Comparison of ENCODE assay signal across 8 cellular contexts in the genomic region with DNA sequence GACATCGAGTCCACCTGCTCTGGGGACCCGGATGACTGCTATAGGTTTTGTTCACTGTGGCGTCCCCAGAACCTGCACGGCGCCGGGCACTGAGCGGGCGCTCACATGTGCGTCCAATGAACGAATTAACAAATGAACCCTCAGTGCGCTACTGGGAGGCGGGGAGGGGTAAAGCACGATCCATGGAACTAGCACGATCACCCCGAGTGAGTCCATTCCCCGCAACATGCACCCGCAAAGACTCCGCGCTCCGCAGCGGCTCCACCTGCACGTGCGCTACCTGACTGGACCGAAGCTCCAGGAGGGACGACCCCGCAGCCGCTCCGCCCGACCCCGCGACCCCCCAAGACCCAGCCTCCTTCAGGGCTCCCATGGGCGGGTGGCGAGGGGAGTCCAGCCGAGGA. TPM values are rescaled to one million over a fixed set of nuclear protein-coding genes. Genes with fewer than 3 reads are reported as not detected.
DNase-seq lines count a peak whose midpoint lies in the region; ATAC-seq and TF ChIP-seq lines count a peak whose summit lies in the region.

No MANE protein-coding gene starts in this region.

- peak overlapping the region; percentile 92 for H3K4me3 Mint-ChIP-seq in HFFc6

- intact Hi-C loops in heart left ventricle (cut with DNase I), result loop anchor here in 1 of 10 donors (10.0 kb wide), 1 partner anchor 468 kb away; no protein-coding TSS in a partner anchor

- DNase-seq in DMS 273 (lab: John Stamatoyannopoulos, UW; ENCODE audit: unreplicated experiment) (peak; percentile 75), DMS 273 treated with DMSO at 0.1 percent for 48 hours (lab: John Stamatoyannopoulos, UW) (no peak), HFFc6 (no peak), NCI-H146 (lab: John Stamatoyannopoulos, UW) (peak; percentile 71), heart left ventricle (no peak), retina (peak; percentile 65), mesenteric fat pad (ENCODE audit: low spot score) (no peak)
- peak; percentile 9 for DNase-seq in activated T-helper 9 cell treated with anti-CD3 and anti-CD28 coated beads, Interleukin-2, amount 50 U/mL, for 16 hours (ENCODE audit: low read depth)

- H3K27ac ChIP-seq in heart left ventricle, result peak overlapping the region; percentile 76 to 98 (median 94)

- TF ChIP-seq POLR2A in heart left ventricle (IDR thresholded peaks at IDR 0.05), result no peak

- no peak for TF ChIP-seq CTCF in HFFc6 (IDR thresholded peaks at IDR 0.05)
- TF ChIP-seq CTCF in heart left ventricle (IDR thresholded peaks at IDR 0.05), result no peak

- peaks cover 20% of the 10 kb centered on the region for H3K36me3 Mint-ChIP-seq in HFFc6 (ENCODE audit: low read depth)

- peak in 2 of 4 donors; percentile 2 to 31 for ATAC-seq in heart left ventricle

- peaks cover 0 to 8% (median 0%) of the 10 kb centered on the region in 9 donors for H3K36me3 ChIP-seq in heart left ventricle

- no peaks in the 10 kb centered on the region for H3K9me3 Mint-ChIP-seq in HFFc6

- WGBS in heart left ventricle, 4 donors, result 1 to 2% (median 1%) methylated on average over 13 to 34 of the region's 34 CpGs

- H3K9me3 ChIP-seq in heart left ventricle, result no peaks in the 10 kb centered on the region

- peak overlapping the region; percentile 87 for H3K27ac Mint-ChIP-seq in HFFc6

- H3K27me3 Mint-ChIP-seq in HFFc6 (ENCODE audit: insufficient read depth), result peaks cover 7% of the 10 kb centered on the region

- peak overlapping the region; percentile 63 to 98 (median 92) for H3K4me3 ChIP-seq in heart left ventricle

- H3K4me1 ChIP-seq in heart left ventricle, result peaks cover 0 to 22% (median 10%) of the 10 kb centered on the region in 12 donors

- H3K4me1 Mint-ChIP-seq in HFFc6 (ENCODE audit: low read depth), result peaks cover 21% of the 10 kb centered on the region

- no peaks in the 10 kb centered on the region for H3K27me3 ChIP-seq in heart left ventricle

RNA-seq across cellular contexts. Expression of gene TRAP1, which starts 0.5 kb away (rescaled TPM):
- 100 to 1,000 TPM in 4 of 6 experiments, 10 to 100 TPM in 2; 97.6 to 118 (median 103) TPM for total RNA-seq in HFFc6 (2021; fragmentation: NEBNext Ultra II Directional; extraction: Animal tissue kit (Norgen Biotek cat#: 25700))
- total RNA-seq in heart left ventricle (100 to 1,000 TPM in 7 of 9 donors, 10 to 100 TPM in 2; 93.9 to 142 (median 121) TPM), mesenteric fat pad (85.9 TPM)
- polyA plus RNA-seq in heart left ventricle, result 100 to 1,000 TPM in 1 of 2 donors, 10 to 100 TPM in 1; 65.4 to 100 TPM

Comparison
In these comparisons a context has a peak if more than half of its experiments do, and no peak if none do; other contexts are left out.
1. DNase-seq: peak in DMS 273 (single experiment), NCI-H146 (single experiment), activated T-helper 9 cell treated with anti-CD3 and anti-CD28 coated beads, Interleukin-2, amount 50 U/mL, for 16 hours (single experiment) and retina (single experiment); none in DMS 273 treated with DMSO at 0.1 percent for 48 hours (single experiment), HFFc6 (single experiment), heart left ventricle (0 of 5) and mesenteric fat pad (single experiment).